7 cellular contexts compared by ENCODE assay signal in genomic region chr19:47111682-47112165, GRCh38. TPM values are rescaled to one million over a fixed set of nuclear protein-coding genes. Genes with fewer than 3 reads are reported as not detected.
DNase-seq lines count a peak whose midpoint lies in the region; ATAC-seq and TF ChIP-seq lines count a peak whose summit lies in the region.

No MANE protein-coding gene starts in this region.

- DNase-seq in activated CD8-positive, alpha-beta T cell treated with anti-CD3 and anti-CD28 coated beads for 36 hours = no peak
- DNase-seq in stimulated activated CD4-positive, alpha-beta T cell treated with anti-CD3 and anti-CD28 coated beads, Interleukin-2, amount 100 ng/mL, for 48 hours = no peak
- no peak for DNase-seq in HCEC 1CT

- intact Hi-C loops in activated CD8-positive, alpha-beta T cell treated with anti-CD3 and anti-CD28 coated beads for 36 hours (cut with micrococcal nuclease) = no loop called here

- peaks cover 39% of the 10 kb centered on the region for H3K4me1 Mint-ChIP-seq in activated CD8-positive, alpha-beta T cell treated with anti-CD3 and anti-CD28 coated beads for 36 hours (ENCODE audit: low read depth)
- H3K4me1 Mint-ChIP-seq in stimulated activated naive CD8-positive, alpha-beta T cell treated with anti-CD3 and anti-CD28 coated beads, Interleukin-15, Interleukin-2, amounts not matched to agents 100 ng/mL and 50 ng/mL, for 24 hours (ENCODE audit: low read depth) = peaks cover 47% of the 10 kb centered on the region

- POLR2A ChIA-PET in activated CD8-positive, alpha-beta T cell treated with anti-CD3 and anti-CD28 coated beads for 36 hours (lab: Charles Lee) = interaction anchor here (0.6 to 9.4 kb wide), 15 partner anchors 14 to 501 kb away, joined by 3 to 182 read pairs (median 3); partner anchors contain the start of genes CCDC9 and SAE1

- peaks cover 25% of the 10 kb centered on the region for H3K4me1 ChIP-seq in iPS-15b (ENCODE audit: control insufficient read depth, insufficient read depth, low read length)

- H3K4me3 Mint-ChIP-seq in activated CD8-positive, alpha-beta T cell treated with anti-CD3 and anti-CD28 coated beads for 36 hours = peak overlapping the region; percentile 89
- H3K4me3 Mint-ChIP-seq in stimulated activated naive CD8-positive, alpha-beta T cell treated with anti-CD3 and anti-CD28 coated beads, Interleukin-15, Interleukin-2, amounts not matched to agents 100 ng/mL and 50 ng/mL, for 24 hours = peak overlapping the region; percentile 98

- ATAC-seq in HG03139 (IDR thresholded peaks at IDR 0.05; ENCODE audit: unreplicated experiment) (peak; percentile 0), HG02973 (IDR thresholded peaks at IDR 0.05; ENCODE audit: unreplicated experiment) (no peak)
- ATAC-seq in activated CD8-positive, alpha-beta T cell treated with anti-CD3 and anti-CD28 coated beads for 36 hours = no peak

- peaks cover 48% of the 10 kb centered on the region for H3K36me3 Mint-ChIP-seq in activated CD8-positive, alpha-beta T cell treated with anti-CD3 and anti-CD28 coated beads for 36 hours (ENCODE audit: low read depth)
- H3K36me3 Mint-ChIP-seq in stimulated activated naive CD8-positive, alpha-beta T cell treated with anti-CD3 and anti-CD28 coated beads, Interleukin-15, Interleukin-2, amounts not matched to agents 100 ng/mL and 50 ng/mL, for 24 hours (ENCODE audit: low read depth) = peaks cover 54% of the 10 kb centered on the region

- H3K27ac Mint-ChIP-seq in activated CD8-positive, alpha-beta T cell treated with anti-CD3 and anti-CD28 coated beads for 36 hours = peak overlapping the region; percentile 99
- peak overlapping the region; percentile 100 for H3K27ac Mint-ChIP-seq in stimulated activated naive CD8-positive, alpha-beta T cell treated with anti-CD3 and anti-CD28 coated beads, Interleukin-15, Interleukin-2, amounts not matched to agents 100 ng/mL and 50 ng/mL, for 24 hours

- CTCF ChIA-PET in activated CD8-positive, alpha-beta T cell treated with anti-CD3 and anti-CD28 coated beads for 36 hours (lab: Charles Lee) = interaction anchor here (0.9 kb wide), 1 partner anchor 18 kb away, joined by 3 read pairs; no protein-coding TSS in a partner anchor

- peak overlapping the region; percentile 99 for H3K9ac ChIP-seq in iPS-15b (ENCODE audit: low read depth, low read length)

- H3K27me3 ChIP-seq in iPS-15b (ENCODE audit: control insufficient read depth, insufficient read depth, low read length) = no peaks in the 10 kb centered on the region

- no peak for TF ChIP-seq CTCF in activated CD8-positive, alpha-beta T cell treated with anti-CD3 and anti-CD28 coated beads for 36 hours (IDR thresholded peaks at IDR 0.05)

- no peaks in the 10 kb centered on the region for H3K36me3 ChIP-seq in iPS-15b (ENCODE audit: control insufficient read depth, insufficient read depth, low read length)

- H3K9me3 Mint-ChIP-seq in activated CD8-positive, alpha-beta T cell treated with anti-CD3 and anti-CD28 coated beads for 36 hours = no peaks in the 10 kb centered on the region
- H3K9me3 Mint-ChIP-seq in stimulated activated naive CD8-positive, alpha-beta T cell treated with anti-CD3 and anti-CD28 coated beads, Interleukin-15, Interleukin-2, amounts not matched to agents 100 ng/mL and 50 ng/mL, for 24 hours = no peaks in the 10 kb centered on the region

- no peaks in the 10 kb centered on the region for H3K27me3 Mint-ChIP-seq in activated CD8-positive, alpha-beta T cell treated with anti-CD3 and anti-CD28 coated beads for 36 hours
- H3K27me3 Mint-ChIP-seq in stimulated activated naive CD8-positive, alpha-beta T cell treated with anti-CD3 and anti-CD28 coated beads, Interleukin-15, Interleukin-2, amounts not matched to agents 100 ng/mL and 50 ng/mL, for 24 hours = no peaks in the 10 kb centered on the region

- H3K9me3 ChIP-seq in iPS-15b (ENCODE audit: control insufficient read depth, insufficient read depth, low read length) = no peaks in the 10 kb centered on the region

- peak overlapping the region; percentile 92 for H3K4me3 ChIP-seq in iPS-15b (ENCODE audit: low read depth, low read length)

RNA-seq across cellular contexts. Expression of gene ZC3H4, which starts 1.9 kb away (rescaled TPM):
- 10 to 100 TPM; 68.5 to 70.2 TPM for total RNA-seq in activated CD8-positive, alpha-beta T cell treated with anti-CD3 and anti-CD28 coated beads for 36 hours

RNA-seq across cellular contexts. Expression of gene SAE1, which starts 18.9 kb away (rescaled TPM):
- total RNA-seq in activated CD8-positive, alpha-beta T cell treated with anti-CD3 and anti-CD28 coated beads for 36 hours = 100 to 1,000 TPM; 125 to 127 TPM
